Comparison of ENCODE assay signal across 9 cellular contexts in genomic region chr3:183159319-183159718, GRCh38. TPM values are rescaled to one million over a fixed set of nuclear protein-coding genes. Genes with fewer than 3 reads are reported as not detected.
DNase-seq lines count a peak whose midpoint lies in the region; ATAC-seq and TF ChIP-seq lines count a peak whose summit lies in the region.
"Had no signal": no experiment of that assay in that cellular context is flagged by ENCODE, and none has a peak within 500 bp of the region (broad histone marks: within the 10 kb centered on the region; RNA-seq: fewer than 3 reads in every experiment).

No MANE protein-coding gene starts in this region.

- DNase-seq in DMS 273 treated with DMSO at 0.1 percent for 48 hours (lab: John Stamatoyannopoulos, UW) = peak; percentile 28
- peak; percentile 17 for DNase-seq in RPMI8226
- no peak for DNase-seq in fibroblast of villous mesenchyme (ENCODE audit: low read depth)
- DNase-seq in COR-L47 (lab: John Stamatoyannopoulos, UW) = no peak
- no peak for DNase-seq in epidermal melanocyte (ENCODE audit: insufficient read length, low spot score)
- DNase-seq: NCI-H226, T1000 had no signal

- TF ChIP-seq CTCF in GM12875 (IDR thresholded peaks at IDR 0.05; ENCODE audit: borderline replicate concordance, insufficient read depth, low read depth, low read length) (peak; percentile 42), fibroblast of villous mesenchyme (IDR thresholded peaks at IDR 0.05; ENCODE audit: insufficient read depth, low read depth, low read length) (peak; percentile 17)

- H3K4me3 ChIP-seq in GM12875 (ENCODE audit: low read depth, low read length) (no peak overlapping the region), fibroblast of villous mesenchyme (ENCODE audit: low read depth, low read length) (no peak overlapping the region)

- no peak for ATAC-seq in GM18873 (IDR thresholded peaks at IDR 0.05; ENCODE audit: low FRiP score, unreplicated experiment)

RNA-seq across cellular contexts. Expression of gene LAMP3, which starts 3.2 kb away (rescaled TPM):
- total RNA-seq in fibroblast of villous mesenchyme = under 0.01 TPM in 2 replicates

Comparison
In these comparisons a context has a peak if more than half of its experiments do, and no peak if none do; other contexts are left out.
1. DNase-seq: peak in DMS 273 treated with DMSO at 0.1 percent for 48 hours (single experiment) and RPMI8226 (single experiment); none in fibroblast of villous mesenchyme (single experiment), COR-L47 (single experiment) and epidermal melanocyte (single experiment).